Comparison of ENCODE assay signal across 31 cellular contexts in genomic region chr2:154900963-154901517, GRCh38.
"Had no signal": no experiment of that assay in that cellular context is flagged by ENCODE, and none has a peak within 500 bp of the region (broad histone marks: within the 10 kb centered on the region; RNA-seq: fewer than 3 reads in every experiment).

No MANE protein-coding gene starts in this region.

- H3K4me2 ChIP-seq: PC-9, SK-N-SH had no signal

- H3K36me3 ChIP-seq: SJSA1, WERI-Rb-1 had no signal

- ATAC-seq: activated CD8-positive, alpha-beta memory T cell treated with anti-CD3 and anti-CD28 coated beads, Interleukin-2, amount 10 ng/mL, durations not matched to agents 7 days and 5 days; activated naive CD8-positive, alpha-beta T cell treated with anti-CD3 and anti-CD28 coated beads, Interleukin-2, amount 50 U/mL, for 24 hours had no signal

- H3K9ac ChIP-seq: SK-N-SH had no signal

- H3K4me3 ChIP-seq: PC-9, SJSA1 had no signal

- H3K9me2 ChIP-seq: SK-N-SH had no signal

- DNase-seq: activated CD4-positive, alpha-beta memory T cell treated with anti-CD3 and anti-CD28 coated beads, Interleukin-2, amount 10 ng/mL, durations not matched to agents 7 days and 5 days; activated CD4-positive, alpha-beta T cell treated with anti-CD3 and anti-CD28 coated beads for 1 hour; activated CD4-positive, alpha-beta T cell treated with anti-CD3 and anti-CD28 coated beads for 48 hours; activated CD4-positive, CD25-positive, alpha-beta regulatory T cell; activated CD8-positive, alpha-beta memory T cell treated with anti-CD3 and anti-CD28 coated beads for 24 hours; activated CD8-positive, alpha-beta memory T cell treated with anti-CD3 and anti-CD28 coated beads, Interleukin-2, amount 10 ng/mL, durations not matched to agents 7 days and 5 days; activated CD8-positive, alpha-beta memory T cell treated with anti-CD3 and anti-CD28 coated beads, Interleukin-2, amount 50 U/mL, for 48 hours; activated effector memory CD4-positive, alpha-beta T cell treated with Interleukin-2 at 50 U/mL for 16 hours; activated naive CD4-positive, alpha-beta T cell treated with anti-CD3 and anti-CD28 coated beads, Interleukin-2, amount 10 ng/mL, durations not matched to agents 7 days and 5 days; activated naive CD8-positive, alpha-beta T cell treated with anti-CD3 and anti-CD28 coated beads, Interleukin-2, amount 50 U/mL, for 24 hours; activated T-cell treated with anti-CD3 and anti-CD28 coated beads, Interleukin-2, amount 50 U/mL, for 48 hours; anterior cingulate cortex; central memory CD4-positive, alpha-beta T cell; NCI-H1105; NCI-H1417 treated with DMSO at 0.1 percent for 48 hours; NCI-H187 treated with DMSO at 0.1 percent for 48 hours; NCI-H2081; NCI-H226; NCI-H446 treated with DMSO at 0.1 percent for 48 hours; NCI-H524; NCI-H748 treated with DMSO at 0.1 percent for 48 hours; NK-92 treated with Interleukin-12 subunit alpha and Interleukin-12 subunit beta, amount 100 ng/mL, for 24 hours; PC-9; Right ventricle myocardium superior; SK-N-SH; T-helper 1 cell; T-helper 2 cell; T-helper 9 cell; WERI-Rb-1 had no signal

- H3K4me1 ChIP-seq: SJSA1 had no signal

- H2AFZ ChIP-seq: PC-9 had no signal

- H3K9me3 ChIP-seq: SJSA1, SK-N-SH had no signal

- FAIRE-seq: colon had no signal

- H3K27me3 ChIP-seq: SJSA1 had no signal

- H3K27ac ChIP-seq: PC-9, SJSA1, WERI-Rb-1 had no signal
